ENCODE assay signal across 8 cellular contexts in the genomic region with DNA sequence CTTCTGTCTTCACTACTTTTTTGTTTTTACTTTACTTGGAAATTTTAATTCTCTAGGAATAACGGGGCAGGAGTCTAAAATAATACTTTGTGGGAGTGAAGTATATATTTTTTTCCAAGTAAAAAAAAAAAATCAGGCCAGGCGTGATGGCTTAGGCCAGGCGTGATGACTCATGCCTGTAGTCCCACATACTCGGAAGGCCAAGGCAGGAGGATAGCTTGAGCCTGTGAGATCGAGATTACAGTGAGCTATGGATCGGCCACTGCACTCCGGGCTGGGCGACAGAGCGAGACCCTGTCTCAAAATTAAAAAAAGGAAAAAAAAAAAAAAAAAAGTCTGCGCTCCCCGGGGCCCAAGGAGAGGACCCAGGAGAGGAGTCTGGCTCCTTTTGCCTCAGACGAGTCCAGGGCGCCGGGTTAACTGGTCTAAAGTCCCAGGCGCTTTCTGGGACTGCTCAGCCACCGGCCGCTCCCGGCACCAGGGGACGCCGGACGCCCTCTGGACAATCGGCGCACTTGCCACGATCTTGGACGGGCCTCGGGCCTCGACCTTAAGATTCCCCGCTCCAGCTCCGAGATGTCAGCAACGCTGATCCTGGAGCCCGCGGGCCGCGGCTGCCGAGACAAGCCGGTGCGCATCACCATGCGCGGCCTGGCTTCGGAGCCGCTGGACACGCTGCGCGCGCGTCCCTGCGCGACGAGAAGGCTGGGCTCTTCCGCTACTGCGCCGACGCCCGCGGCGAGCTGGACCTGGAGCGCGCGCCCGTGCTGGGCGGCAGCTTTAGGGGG. TPM values are rescaled to one million over a fixed set of nuclear protein-coding genes. Genes with fewer than 3 reads are reported as not detected.
DNase-seq lines count a peak whose midpoint lies in the region; ATAC-seq and TF ChIP-seq lines count a peak whose summit lies in the region.

No MANE protein-coding gene starts in this region.

- H3K36me3 Mint-ChIP-seq in memory B cell: peaks cover 2% of the 10 kb centered on the region

- H3K4me3 Mint-ChIP-seq in memory B cell: peak overlapping the region; percentile 59

- no peak overlapping the region for H3K27ac ChIP-seq in effector memory CD4-positive, alpha-beta T cell (ENCODE audit: insufficient read depth, low read length, poor library complexity, severe bottlenecking)
- H3K27ac ChIP-seq in upper lobe of right lung: peak overlapping the region; percentile 17

- H3K4me1 Mint-ChIP-seq in memory B cell: peaks cover 13% of the 10 kb centered on the region

- H3K4me3 ChIP-seq in effector memory CD4-positive, alpha-beta T cell (ENCODE audit: insufficient read depth, low read depth, low read length, poor library complexity, severe bottlenecking): peak overlapping the region; percentile 4
- peak overlapping the region; percentile 50 for H3K4me3 ChIP-seq in upper lobe of right lung

- no peak for ATAC-seq in memory B cell (ENCODE audit: low read depth)
- ATAC-seq in upper lobe of right lung: peak; percentile 27

- H3K27me3 Mint-ChIP-seq in memory B cell: peaks cover 10% of the 10 kb centered on the region

- H3K9me3 Mint-ChIP-seq in memory B cell: peaks cover 2% of the 10 kb centered on the region

- H3K27me3 ChIP-seq in effector memory CD4-positive, alpha-beta T cell (replicated peaks; ENCODE audit: control insufficient read depth, insufficient read depth, low read length, poor library complexity, severe bottlenecking): no peaks in the 10 kb centered on the region
- no peaks in the 10 kb centered on the region for H3K27me3 ChIP-seq in upper lobe of right lung

- no peaks in the 10 kb centered on the region for H3K36me3 ChIP-seq in effector memory CD4-positive, alpha-beta T cell (ENCODE audit: control insufficient read depth, insufficient read depth, low read length)
- H3K36me3 ChIP-seq in upper lobe of right lung: no peaks in the 10 kb centered on the region

- peaks cover 4% of the 10 kb centered on the region for H3K9me3 ChIP-seq in effector memory CD4-positive, alpha-beta T cell (ENCODE audit: control insufficient read depth, low read length)
- no peaks in the 10 kb centered on the region for H3K9me3 ChIP-seq in upper lobe of right lung

- TF ChIP-seq CTCF in upper lobe of right lung (IDR thresholded peaks at IDR 0.05): no peak

- no peak overlapping the region for H3K27ac Mint-ChIP-seq in memory B cell

- H3K4me1 ChIP-seq in effector memory CD4-positive, alpha-beta T cell (ENCODE audit: control insufficient read depth, insufficient read depth, low read length, poor library complexity, severe bottlenecking): peaks cover 9% of the 10 kb centered on the region
- H3K4me1 ChIP-seq in upper lobe of right lung: peaks cover 11% of the 10 kb centered on the region

- peak; percentile 14 for DNase-seq in activated T-cell treated with anti-CD3 and anti-CD28 coated beads, Interleukin-2, amount 50 U/mL, for 1 hour
- no peak for DNase-seq in activated T-cell treated with anti-CD3 and anti-CD28 coated beads for 4 hours
- no peak for DNase-seq in effector memory CD4-positive, alpha-beta T cell
- DNase-seq in memory B cell (ENCODE audit: low spot score in 2 of 2): no peak
- DNase-seq in upper lobe of right lung: no peak
- no peak for DNase-seq in NCI-H2107 (lab: John Stamatoyannopoulos, UW)
- no peak for DNase-seq in DMS153 (lab: John Stamatoyannopoulos, UW)
- no peak for DNase-seq in NCI-H774 (lab: John Stamatoyannopoulos, UW)

- intact Hi-C loops in upper lobe of right lung (cut with DNase I): no loop called here

RNA-seq across cellular contexts. Expression of a gene that starts 2.7 kb away (rescaled TPM):
- total RNA-seq in upper lobe of right lung: 5.4 TPM

RNA-seq across cellular contexts. Expression of a gene that starts 42.2 kb away (rescaled TPM):
- 6.9 TPM for total RNA-seq in upper lobe of right lung
